ENCODE assay signal across 12 cellular contexts in genomic region chr4:88965053-88965452, GRCh38.
"Had no signal": no experiment of that assay in that cellular context is flagged by ENCODE, and none has a peak within 500 bp of the region (broad histone marks: within the 10 kb centered on the region; RNA-seq: fewer than 3 reads in every experiment).

No MANE protein-coding gene starts in this region.

- FAIRE-seq: endometrium had no signal

- H3K36me3 ChIP-seq: heart left ventricle, thoracic aorta had no signal

- ATAC-seq: heart left ventricle, left lobe of liver had no signal

- H3K9me3 ChIP-seq: heart left ventricle, thoracic aorta had no signal

- DNase-seq: activated CD4-positive, alpha-beta T cell treated with anti-CD3 and anti-CD28 coated beads, Interleukin-2, amount 50 U/mL, for 4 hours; activated CD4-positive, CD25-positive, alpha-beta regulatory T cell treated with anti-CD3 and anti-CD28 coated beads, Interleukin-2, amount 50 U/mL, for 72 hours; activated effector memory CD4-positive, alpha-beta T cell treated with anti-CD3 and anti-CD28 coated beads, Interleukin-2, amount 50 U/mL, for 16 hours; activated T-cell treated with anti-CD3 and anti-CD28 coated beads, Interleukin-2, amount 50 U/mL, for 24 hours; dorsolateral prefrontal cortex; foreskin melanocyte; heart left ventricle; islet precursor cell; stimulated activated CD4-positive, alpha-beta T cell treated with anti-CD3 and anti-CD28 coated beads, Interleukin-4, amount 100 ng/mL, for 1 hour had no signal

- H3K27ac ChIP-seq: dorsolateral prefrontal cortex, heart left ventricle, thoracic aorta had no signal

- H3K4me3 ChIP-seq: dorsolateral prefrontal cortex, heart left ventricle, thoracic aorta had no signal

- H3K27me3 ChIP-seq: dorsolateral prefrontal cortex, heart left ventricle had no signal
